ENCODE assay signal across 10 cellular contexts in the genomic region with DNA sequence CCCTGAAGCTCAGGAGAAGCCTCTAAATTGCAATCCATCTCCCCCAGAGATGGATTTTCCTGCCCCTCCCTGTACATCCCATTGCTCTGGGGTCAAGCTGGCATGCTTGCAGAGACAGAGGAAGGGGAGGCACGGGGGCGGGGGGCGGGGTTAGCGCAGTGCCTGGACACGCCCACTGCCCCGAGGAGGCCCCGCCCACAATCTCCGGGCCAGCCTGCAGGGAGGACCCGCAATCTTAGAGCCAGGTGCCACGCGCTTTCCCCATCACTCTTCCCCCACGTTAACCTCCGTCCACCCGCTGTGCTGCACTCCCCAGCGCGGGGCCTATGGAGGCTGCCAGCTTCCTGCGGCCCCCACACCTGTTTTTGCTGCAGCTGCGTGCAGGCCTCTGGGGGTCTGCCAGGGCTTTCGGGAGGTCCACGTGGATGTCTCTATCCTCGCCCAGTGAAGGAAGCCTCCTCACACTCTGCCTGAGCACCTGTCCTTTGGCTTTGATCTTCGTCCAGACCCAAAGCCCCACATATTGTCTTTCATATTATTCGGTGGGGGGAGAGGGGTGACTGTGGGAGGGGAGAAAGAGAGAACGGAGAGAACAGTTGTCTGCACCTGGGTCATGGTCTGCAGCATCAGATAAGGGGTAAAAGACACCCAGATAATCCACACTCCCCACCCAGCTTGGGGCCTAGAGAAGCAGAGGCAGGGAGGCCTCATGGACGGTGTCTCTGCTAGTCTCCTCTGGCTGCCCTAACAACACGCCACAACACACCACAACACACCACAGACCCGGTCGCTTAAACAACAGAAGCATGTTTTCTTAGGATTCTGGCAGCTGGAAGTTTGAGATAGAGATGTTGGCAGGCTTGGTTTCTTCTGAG.
DNase-seq lines count a peak whose midpoint lies in the region; ATAC-seq and TF ChIP-seq lines count a peak whose summit lies in the region.
"Had no signal": no experiment of that assay in that cellular context is flagged by ENCODE, and none has a peak within 500 bp of the region (broad histone marks: within the 10 kb centered on the region; RNA-seq: fewer than 3 reads in every experiment).

No MANE protein-coding gene starts in this region.

- H3K27me3 Mint-ChIP-seq in activated naive CD8-positive, alpha-beta T cell treated with anti-CD3 and anti-CD28 coated beads, Interleukin-2, amount 10 ng/mL, durations not matched to agents 7 days and 5 days: peaks cover 16% of the 10 kb centered on the region
- no peaks in the 10 kb centered on the region for H3K27me3 Mint-ChIP-seq in nephron (ENCODE audit: low read depth)

- intact Hi-C loops in HCT116 (cut with micrococcal nuclease): no loop called here

- H3K4me3 Mint-ChIP-seq in activated naive CD8-positive, alpha-beta T cell treated with anti-CD3 and anti-CD28 coated beads, Interleukin-2, amount 10 ng/mL, durations not matched to agents 7 days and 5 days: no peak overlapping the region
- H3K4me3 Mint-ChIP-seq in nephron: peak overlapping the region in 1 of 3 experiments; percentile 25
- H3K4me3 Mint-ChIP-seq: neural progenitor cell had no signal

- H3K36me3 Mint-ChIP-seq in activated naive CD8-positive, alpha-beta T cell treated with anti-CD3 and anti-CD28 coated beads, Interleukin-2, amount 10 ng/mL, durations not matched to agents 7 days and 5 days: no peaks in the 10 kb centered on the region
- H3K36me3 Mint-ChIP-seq in nephron (ENCODE audit: low read depth): no peaks in the 10 kb centered on the region
- H3K36me3 Mint-ChIP-seq: neural progenitor cell had no signal

- DNase-seq in NCI-H187 (lab: John Stamatoyannopoulos, UW): peak; percentile 44 to 49
- no peak for DNase-seq in NCI-H187 treated with DMSO at 0.1 percent for 48 hours (lab: John Stamatoyannopoulos, UW)
- no peak for DNase-seq in HCT116 (ENCODE audit: low read depth, low spot score)
- peak; percentile 35 for DNase-seq in activated naive CD8-positive, alpha-beta T cell treated with anti-CD3 and anti-CD28 coated beads, Interleukin-2, amount 10 ng/mL, durations not matched to agents 7 days and 5 days
- DNase-seq in dermis blood vessel endothelial cell: no peak
- DNase-seq in glomerular visceral epithelial cell (ENCODE audit: extremely low spot score): no peak
- no peak for DNase-seq in SHP77 treated with DMSO at 0.1 percent for 48 hours (lab: John Stamatoyannopoulos, UW)
- DNase-seq: hypothalamus had no signal

- no peak for TF ChIP-seq RAD21 in HCT116 (IDR thresholded peaks at IDR 0.05; ENCODE audit: low read depth)

- no peak overlapping the region for H3K4me3 ChIP-seq in HCT116 (replicated peaks in 1 of 2; ENCODE audit: low read depth in 1 of 2, low read length in 2 of 2)
- H3K4me3 ChIP-seq: neural progenitor cell had no signal

- H3K27me3 ChIP-seq in HCT116 (ENCODE audit: insufficient read depth, low read length): no peaks in the 10 kb centered on the region
- H3K27me3 ChIP-seq: neural progenitor cell had no signal

- H3K36me3 ChIP-seq in HCT116 (ENCODE audit: control insufficient read depth in 1 of 2, insufficient read depth in 2 of 2, low read length in 2 of 2): no peaks in the 10 kb centered on the region
- H3K36me3 ChIP-seq: neural progenitor cell had no signal

- TF ChIP-seq CTCF in HCT116 (IDR thresholded peaks at IDR 0.05 in 2 of 3, conservative IDR thresholded peaks at IDR 0.05 in 1 of 3; ENCODE audit: borderline replicate concordance in 1 of 3, insufficient read depth in 1 of 3, low read depth in 2 of 3, low read length in 2 of 3) (no peak), nephron (IDR thresholded peaks at IDR 0.05; ENCODE audit: unreplicated experiment in 3 of 3) (no peak)

- no peak overlapping the region for H2AFZ ChIP-seq in HCT116 (ENCODE audit: low read depth, low read length, poor library complexity, severe bottlenecking)
- H2AFZ ChIP-seq: neural progenitor cell had no signal

- H3K9me3 ChIP-seq in HCT116 (ENCODE audit: control insufficient read depth in 1 of 2, insufficient read depth in 1 of 2, low read depth in 1 of 2, low read length in 2 of 2): no peaks in the 10 kb centered on the region

- RAD21 ChIA-PET in HCT116 (lab: Charles Lee; ENCODE audit: low non-redundant PET in 1 of 2, low total read pairs in 2 of 2, uncharacterized antibody in 2 of 2, unreplicated experiment in 2 of 2): no interaction called here

- POLR2A ChIA-PET in HCT116 (lab: Charles Lee): no interaction called here
- POLR2A ChIA-PET in activated naive CD8-positive, alpha-beta T cell treated with anti-CD3 and anti-CD28 coated beads, Interleukin-2, amount 10 ng/mL, durations not matched to agents 7 days and 5 days (lab: Charles Lee): no interaction called here

- H3K27ac Mint-ChIP-seq in activated naive CD8-positive, alpha-beta T cell treated with anti-CD3 and anti-CD28 coated beads, Interleukin-2, amount 10 ng/mL, durations not matched to agents 7 days and 5 days: no peak overlapping the region
- peak overlapping the region; percentile 66 to 77 (median 72) for H3K27ac Mint-ChIP-seq in nephron
- H3K27ac Mint-ChIP-seq: neural progenitor cell had no signal

- ATAC-seq in HCT116: peak; percentile 72
- no peak for ATAC-seq in activated naive CD8-positive, alpha-beta T cell treated with anti-CD3 and anti-CD28 coated beads, Interleukin-2, amount 10 ng/mL, durations not matched to agents 7 days and 5 days (ENCODE audit: low read depth)

- H3K9me3 Mint-ChIP-seq in activated naive CD8-positive, alpha-beta T cell treated with anti-CD3 and anti-CD28 coated beads, Interleukin-2, amount 10 ng/mL, durations not matched to agents 7 days and 5 days: no peaks in the 10 kb centered on the region
- no peaks in the 10 kb centered on the region for H3K9me3 Mint-ChIP-seq in nephron
- H3K9me3 Mint-ChIP-seq: neural progenitor cell had no signal

- CTCF ChIA-PET in HCT116 (lab: Charles Lee): interaction anchor here (0.6 kb wide), 1 partner anchor 118 kb away, joined by 3 read pairs; the partner anchor contains the start of gene MEF2A

- H3K27ac ChIP-seq in HCT116 (ENCODE audit: low read depth, low read length): no peak overlapping the region
- H3K27ac ChIP-seq: neural progenitor cell had no signal

- H3K79me2 ChIP-seq in HCT116 (ENCODE audit: insufficient read depth, low read length): no peaks in the 10 kb centered on the region

- H3K9ac ChIP-seq in HCT116 (ENCODE audit: low read length): no peak overlapping the region
- H3K9ac ChIP-seq: neural progenitor cell had no signal

- no peaks in the 10 kb centered on the region for H4K20me1 ChIP-seq in HCT116 (ENCODE audit: insufficient read depth)

- TF ChIP-seq POLR2A in HCT116 (IDR thresholded peaks at IDR 0.05; ENCODE audit: borderline replicate concordance, extremely low read depth, insufficient read depth, insufficient read length): no peak

- no TSS peak for BruUV-seq in HCT116 (replicated peaks; lab: Mats Ljungman, UMichigan)

- H3K4me1 ChIP-seq in HCT116 (ENCODE audit: control insufficient read depth in 1 of 2, insufficient read depth in 2 of 2, low read length in 2 of 2): peaks cover 2 to 8% of the 10 kb centered on the region in 2 experiments
- H3K4me1 ChIP-seq: neural progenitor cell had no signal

- peaks cover 38% of the 10 kb centered on the region for H3K4me1 Mint-ChIP-seq in activated naive CD8-positive, alpha-beta T cell treated with anti-CD3 and anti-CD28 coated beads, Interleukin-2, amount 10 ng/mL, durations not matched to agents 7 days and 5 days
- H3K4me1 Mint-ChIP-seq in nephron: peaks cover 49% of the 10 kb centered on the region

- H3K4me2 ChIP-seq in HCT116 (ENCODE audit: low read length): no peak overlapping the region
- H3K4me2 ChIP-seq: neural progenitor cell had no signal

- no peaks in the 10 kb centered on the region for H3K9me2 ChIP-seq in HCT116 (ENCODE audit: insufficient read depth)

TF ChIP-seq in HCT116, 20 proteins besides CTCF, POLR2A, EP300 and RAD21 (continues in another document):
- no peak for TF ChIP-seq FOSL1 (IDR thresholded peaks at IDR 0.05; ENCODE audit: low read depth)
- TF ChIP-seq ZBTB33 (IDR thresholded peaks at IDR 0.05; ENCODE audit: extremely low read depth, insufficient replicate concordance, low read length): no peak
- TF ChIP-seq SP1 (IDR thresholded peaks at IDR 0.05; ENCODE audit: low read depth): no peak
- TF ChIP-seq CBX3 (IDR thresholded peaks at IDR 0.05; ENCODE audit: low read depth): no peak
- TF ChIP-seq ZNF274 (IDR thresholded peaks at IDR 0.05; ENCODE audit: low read depth, low read length): no peak
- TF ChIP-seq EGR1 (IDR thresholded peaks at IDR 0.05; ENCODE audit: low read depth): no peak
- TF ChIP-seq YY1 (IDR thresholded peaks at IDR 0.05; ENCODE audit: extremely low read depth, insufficient replicate concordance, low read depth, low read length): no peak
- TF ChIP-seq POLR2AphosphoS5 (IDR thresholded peaks at IDR 0.05; ENCODE audit: low read depth, low read length): no peak

Comparison
In these comparisons a context has a peak if more than half of its experiments do, and no peak if none do; other contexts are left out.
1. DNase-seq: peak in NCI-H187 (2 of 2) and activated naive CD8-positive, alpha-beta T cell treated with anti-CD3 and anti-CD28 coated beads, Interleukin-2, amount 10 ng/mL, durations not matched to agents 7 days and 5 days (single experiment); none in NCI-H187 treated with DMSO at 0.1 percent for 48 hours (single experiment), HCT116 (single experiment), dermis blood vessel endothelial cell (single experiment), glomerular visceral epithelial cell (single experiment) and SHP77 treated with DMSO at 0.1 percent for 48 hours (single experiment).